Comparison of ENCODE assay signal across 14 cellular contexts in genomic region chr15:29631076-29632070, GRCh38.
DNase-seq lines count a peak whose midpoint lies in the region; TF ChIP-seq lines count a peak whose summit lies in the region.
"Had no signal": no experiment of that assay in that cellular context is flagged by ENCODE, and none has a peak within 500 bp of the region (broad histone marks: within the 10 kb centered on the region; RNA-seq: fewer than 3 reads in every experiment).

No MANE protein-coding gene starts in this region.

- no peak for TF ChIP-seq CTCF in endodermal cell (conservative IDR thresholded peaks at IDR 0.05)

- H3K36me3 ChIP-seq in BLaER1 (no peaks in the 10 kb centered on the region), endodermal cell (ENCODE audit: control insufficient read depth, insufficient read depth, low read length) (no peaks in the 10 kb centered on the region)
- H3K36me3 ChIP-seq: heart left ventricle, thoracic aorta had no signal

- H3K27me3 ChIP-seq in BLaER1 (no peaks in the 10 kb centered on the region), endodermal cell (ENCODE audit: control insufficient read depth, insufficient read depth, low read length, poor library complexity, severe bottlenecking) (no peaks in the 10 kb centered on the region)

- H3K27ac ChIP-seq in BLaER1 (no peak overlapping the region), endodermal cell (ENCODE audit: low read depth, low read length) (no peak overlapping the region)
- H3K27ac ChIP-seq: heart left ventricle, psoas muscle, SK-N-MC, thoracic aorta had no signal

- H3K4me3 ChIP-seq in BLaER1 (no peak overlapping the region), endodermal cell (ENCODE audit: low read length) (no peak overlapping the region)
- H3K4me3 ChIP-seq: heart left ventricle, psoas muscle, SK-N-MC, thoracic aorta had no signal

- H3K4me3 Mint-ChIP-seq in endodermal cell, result no peak overlapping the region

- 75 to 76% methylated on average over 8 to 10 of the region's 10 CpGs for WGBS in endodermal cell (ENCODE audit: insufficient coverage in 1 of 2, insufficient read length in 1 of 2), 2 experiments

- peaks cover 2% of the 10 kb centered on the region for H3K27me3 Mint-ChIP-seq in endodermal cell (ENCODE audit: insufficient read depth)

- H3K9ac ChIP-seq in BLaER1 (no peak overlapping the region), endodermal cell (ENCODE audit: extremely low read depth, low read length, poor library complexity, severe bottlenecking) (no peak overlapping the region)

- no peak overlapping the region for H3K27ac Mint-ChIP-seq in endodermal cell

- H3K9me3 ChIP-seq in BLaER1 (peaks cover 3% of the 10 kb centered on the region; the same call in 1 of the 2 replicates), endodermal cell (ENCODE audit: control insufficient read depth, low read length) (no peaks in the 10 kb centered on the region)
- H3K9me3 ChIP-seq: heart left ventricle, psoas muscle, thoracic aorta had no signal

- no peaks in the 10 kb centered on the region for H3K36me3 Mint-ChIP-seq in endodermal cell (ENCODE audit: low read depth)

- DNase-seq in M059J (ENCODE audit: low read depth) (peak; percentile 51), NCI-H69 (lab: John Stamatoyannopoulos, UW) (peak; percentile 93), islet precursor cell (peak; percentile 42), endodermal cell (no peak), NCI-H146 (lab: John Stamatoyannopoulos, UW) (no peak), T1000 (lab: John Stamatoyannopoulos, UW) (no peak)
- DNase-seq in stimulated activated CD4-positive, alpha-beta T cell treated with anti-CD3 and anti-CD28 coated beads, Interleukin-15, amount 100 ng/mL, for 24 hours, result no peak
- DNase-seq: heart left ventricle, Kasumi-1, kidney, psoas muscle had no signal

- no peaks in the 10 kb centered on the region for H4K20me1 ChIP-seq in BLaER1

- H3K4me1 Mint-ChIP-seq in endodermal cell, result no peaks in the 10 kb centered on the region

- H3K4me1 ChIP-seq in BLaER1, result peaks cover 9% of the 10 kb centered on the region; the same call in 1 of the 2 replicates
- H3K4me1 ChIP-seq in endodermal cell (ENCODE audit: control insufficient read depth, insufficient read depth, low read length), result no peaks in the 10 kb centered on the region
- H3K4me1 ChIP-seq: heart left ventricle, psoas muscle had no signal

- H3K4me2 ChIP-seq in BLaER1, result peak overlapping the region; percentile 1; the same call in 1 of the 2 replicates

- peaks cover 2% of the 10 kb centered on the region for H3K9me3 Mint-ChIP-seq in endodermal cell

Comparison
In these comparisons a context has a peak if more than half of its experiments do, and no peak if none do; other contexts are left out.
1. DNase-seq: peak in M059J (single experiment), NCI-H69 (single experiment) and islet precursor cell (single experiment); none in endodermal cell (single experiment), NCI-H146 (single experiment), T1000 (single experiment) and stimulated activated CD4-positive, alpha-beta T cell treated with anti-CD3 and anti-CD28 coated beads, Interleukin-15, amount 100 ng/mL, for 24 hours (single experiment).